In the genomic region with DNA sequence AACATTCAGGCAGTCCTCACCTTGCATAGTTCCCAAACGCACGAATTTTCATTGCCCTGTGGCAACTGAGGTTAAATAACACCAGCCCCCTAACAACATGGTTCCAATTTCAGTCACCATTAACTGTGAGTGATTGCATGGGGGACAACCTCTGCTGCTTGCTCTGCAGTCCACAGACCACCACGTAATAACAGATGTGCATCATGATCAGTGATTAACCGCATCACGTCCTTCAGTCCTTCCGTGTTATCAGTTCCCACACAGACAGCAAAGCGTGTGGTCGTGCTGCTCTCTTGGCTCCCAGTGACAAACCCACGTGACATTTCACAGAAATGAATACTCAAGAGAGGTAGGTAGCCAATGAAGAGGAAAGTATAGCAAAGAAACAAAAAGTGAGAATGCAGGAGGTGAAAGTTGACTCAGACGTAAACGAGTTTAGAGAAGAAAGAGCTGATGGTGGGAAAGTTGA, we compare ENCODE assay signal across 9 cellular contexts.
A peak's percentile ranks its signal among the peaks of the same experiment; 100 is the strongest.
DNase-seq lines count a peak whose midpoint lies in the region; ATAC-seq and TF ChIP-seq lines count a peak whose summit lies in the region.
"Had no signal": no experiment of that assay in that cellular context is flagged by ENCODE, and none has a peak within 500 bp of the region (broad histone marks: within the 10 kb centered on the region; RNA-seq: fewer than 3 reads in every experiment).

No MANE protein-coding gene starts in this region.

- TF ChIP-seq POLR2A in uterus (IDR thresholded peaks at IDR 0.05): no peak

- peaks cover 11 to 20% (median 17%) of the 10 kb centered on the region in 3 donors for H3K4me1 Mint-ChIP-seq in IgD-negative memory B cell

- H3K27me3 ChIP-seq in mucosa of rectum (ENCODE audit: control insufficient read depth in 2 of 2, insufficient read depth in 2 of 2, low read length in 2 of 2) (no peaks in the 10 kb centered on the region), uterus (no peaks in the 10 kb centered on the region)

- peaks cover 36 to 45% of the 10 kb centered on the region in 2 donors for H3K4me1 ChIP-seq in mucosa of rectum (ENCODE audit: control insufficient read depth in 2 of 2, insufficient read depth in 2 of 2, low read length in 2 of 2)
- H3K4me1 ChIP-seq in uterus: no peaks in the 10 kb centered on the region

- intact Hi-C loops in left ventricle myocardium superior (cut with micrococcal nuclease) (no loop called here), uterus (cut with DNase I; ENCODE audit: low total_unique reads) (no loop called here)

- H3K36me3 ChIP-seq in mucosa of rectum (ENCODE audit: control insufficient read depth in 2 of 2, insufficient read depth in 2 of 2, low read length in 2 of 2) (no peaks in the 10 kb centered on the region), uterus (no peaks in the 10 kb centered on the region)

- H3K4me3 ChIP-seq in mucosa of rectum (ENCODE audit: low read length in 2 of 2): peak overlapping the region; percentile 41 to 44
- H3K4me3 ChIP-seq in uterus: no peak overlapping the region

- peaks cover 1% of the 10 kb centered on the region for H3K27me3 Mint-ChIP-seq in IgD-negative memory B cell

- no peaks in the 10 kb centered on the region for H3K36me3 Mint-ChIP-seq in IgD-negative memory B cell

- H3K9me3 Mint-ChIP-seq in IgD-negative memory B cell: no peaks in the 10 kb centered on the region

- H3K9me3 ChIP-seq in mucosa of rectum (ENCODE audit: control insufficient read depth in 2 of 2, low read length in 2 of 2) (no peaks in the 10 kb centered on the region), uterus (no peaks in the 10 kb centered on the region)

- peak; percentile 88 for ATAC-seq in GM18511 (IDR thresholded peaks at IDR 0.05; ENCODE audit: unreplicated experiment)
- peak; percentile 90 for ATAC-seq in GM21529 (IDR thresholded peaks at IDR 0.05; ENCODE audit: unreplicated experiment)
- ATAC-seq in left ventricle myocardium superior: no peak

- H3K27ac ChIP-seq in mucosa of rectum (ENCODE audit: low read depth in 2 of 2, low read length in 2 of 2): peak overlapping the region; percentile 91
- no peak overlapping the region for H3K27ac ChIP-seq in uterus
- H3K27ac ChIP-seq: KMS-11 had no signal

- DNase-seq in cerebellar nuclear complex (lab: John Stamatoyannopoulos, UW) (no peak), left ventricle myocardium superior (no peak), uterus (no peak), superior temporal gyrus (ENCODE audit: extremely low spot score) (no peak)

- H3K4me3 Mint-ChIP-seq in IgD-negative memory B cell: peak overlapping the region in 3 of 4 donors; percentile 18 to 85 (median 63)

- TF ChIP-seq CTCF in uterus (IDR thresholded peaks at IDR 0.05): no peak

- H3K27ac Mint-ChIP-seq in IgD-negative memory B cell: no peak overlapping the region

- peak overlapping the region; percentile 38 to 62 for H3K9ac ChIP-seq in mucosa of rectum (ENCODE audit: low read depth in 1 of 2, low read length in 2 of 2)
- H3K9ac ChIP-seq: KMS-11 had no signal

Comparison
In these comparisons a context has a peak if more than half of its experiments do, and no peak if none do; other contexts are left out.
1. H3K27ac ChIP-seq: peak in mucosa of rectum (2 of 2); none in uterus (0 of 2).
2. H3K4me3 ChIP-seq: peak in mucosa of rectum (2 of 2); none in uterus (0 of 2).